ENCODE assay signal across 8 cellular contexts in the genomic region with DNA sequence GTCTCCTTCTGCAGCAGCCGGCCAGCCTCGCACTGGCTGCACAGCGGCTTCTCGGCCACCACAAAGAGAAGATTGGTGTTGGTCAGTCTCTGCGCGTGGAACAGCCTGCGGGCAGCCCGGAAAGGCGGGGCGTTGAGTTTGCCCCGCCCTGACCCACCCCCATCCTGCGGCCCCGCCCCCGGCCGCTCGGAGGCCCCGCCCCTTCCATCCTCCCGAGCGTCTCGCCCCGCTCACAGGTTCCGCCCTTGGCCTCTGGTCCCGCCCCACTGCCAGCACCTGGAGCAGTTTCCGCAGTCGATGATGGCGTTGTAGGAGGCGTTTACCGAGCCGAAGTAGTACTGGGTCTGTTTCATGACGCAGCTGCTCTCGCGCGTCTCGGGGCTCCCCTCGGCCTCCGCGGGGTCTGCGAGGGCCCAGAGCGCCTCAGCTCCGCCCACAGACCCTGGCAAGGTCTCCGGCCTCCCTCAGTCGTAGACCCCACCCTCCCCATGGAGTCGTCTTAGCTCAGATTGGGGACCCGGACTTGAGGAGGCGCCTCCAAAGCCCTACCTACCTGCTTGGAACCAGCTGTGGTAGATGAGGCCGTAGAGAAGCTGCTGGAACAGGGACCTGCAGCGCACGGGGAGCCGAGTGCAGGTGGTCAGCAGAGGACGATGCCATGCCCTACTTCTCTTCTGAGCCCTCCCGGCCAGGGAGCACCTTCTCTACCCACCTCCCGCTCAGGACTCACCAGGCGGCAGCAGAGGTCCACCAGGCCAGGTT. TPM values are rescaled to one million over a fixed set of nuclear protein-coding genes. Genes with fewer than 3 reads are reported as not detected.
A peak's percentile ranks its signal among the peaks of the same experiment; 100 is the strongest.
DNase-seq lines count a peak whose midpoint lies in the region; ATAC-seq and TF ChIP-seq lines count a peak whose summit lies in the region.

No MANE protein-coding gene starts in this region.

- H3K9me3 ChIP-seq in esophagus muscularis mucosa = no peaks in the 10 kb centered on the region
- H3K9me3 ChIP-seq in naive thymus-derived CD4-positive, alpha-beta T cell (ENCODE audit: control insufficient read depth in 2 of 3, low read length in 3 of 3) = no peaks in the 10 kb centered on the region

- no peaks in the 10 kb centered on the region for H3K27me3 ChIP-seq in esophagus muscularis mucosa
- H3K27me3 ChIP-seq in naive thymus-derived CD4-positive, alpha-beta T cell (ENCODE audit: control insufficient read depth in 2 of 2, insufficient read depth in 2 of 2, low read length in 2 of 2) = no peaks in the 10 kb centered on the region

- no peaks in the 10 kb centered on the region for H3K9me3 Mint-ChIP-seq in naive thymus-derived CD4-positive, alpha-beta T cell
- H3K9me3 Mint-ChIP-seq in stimulated activated effector memory CD8-positive, alpha-beta T cell treated with anti-CD3 and anti-CD28 coated beads, Interleukin-12 subunit alpha, Interleukin-12 subunit beta, amount 100 ng/mL, for 72 hours = no peaks in the 10 kb centered on the region

- H3K27ac Mint-ChIP-seq in naive thymus-derived CD4-positive, alpha-beta T cell = peak overlapping the region; percentile 87 to 97 (median 94)
- peak overlapping the region; percentile 87 for H3K27ac Mint-ChIP-seq in stimulated activated effector memory CD8-positive, alpha-beta T cell treated with anti-CD3 and anti-CD28 coated beads, Interleukin-12 subunit alpha, Interleukin-12 subunit beta, amount 100 ng/mL, for 72 hours

- H3K36me3 Mint-ChIP-seq in naive thymus-derived CD4-positive, alpha-beta T cell = no peaks in the 10 kb centered on the region
- peaks cover 5% of the 10 kb centered on the region for H3K36me3 Mint-ChIP-seq in stimulated activated effector memory CD8-positive, alpha-beta T cell treated with anti-CD3 and anti-CD28 coated beads, Interleukin-12 subunit alpha, Interleukin-12 subunit beta, amount 100 ng/mL, for 72 hours

- WGBS in esophagus muscularis mucosa = 50% methylated on average over 27 of the region's 53 CpGs

- peak overlapping the region; percentile 56 to 79 (median 72) for H3K27ac ChIP-seq in esophagus muscularis mucosa (replicated peaks in 1 of 4)
- H3K27ac ChIP-seq in naive thymus-derived CD4-positive, alpha-beta T cell (ENCODE audit: low read depth, low read length) = peak overlapping the region; percentile 95

- intact Hi-C loops in esophagus muscularis mucosa (cut with DNase I) = no loop called here
- intact Hi-C loops in naive thymus-derived CD4-positive, alpha-beta T cell (cut with micrococcal nuclease) = loop anchor here (1.0 to 2.0 kb wide), 13 partner anchors 14 to 1026 kb away; a partner anchor contains a TSS

- H3K4me3 ChIP-seq in esophagus muscularis mucosa = peak overlapping the region; percentile 58 to 84 (median 64)
- peak overlapping the region; percentile 99 for H3K4me3 ChIP-seq in naive thymus-derived CD4-positive, alpha-beta T cell (ENCODE audit: low read length)

- CTCF ChIA-PET in naive thymus-derived CD4-positive, alpha-beta T cell (lab: Charles Lee) = interaction anchor here (0.7 to 1.1 kb wide), 4 partner anchors 17 to 174 kb away, joined by 3 to 4 read pairs (median 3); a partner anchor contains a TSS

- no peak for TF ChIP-seq EP300 in esophagus muscularis mucosa (IDR thresholded peaks at IDR 0.05)

- peak overlapping the region; percentile 82 to 93 (median 90) for H3K4me3 Mint-ChIP-seq in naive thymus-derived CD4-positive, alpha-beta T cell
- peak overlapping the region; percentile 79 for H3K4me3 Mint-ChIP-seq in stimulated activated effector memory CD8-positive, alpha-beta T cell treated with anti-CD3 and anti-CD28 coated beads, Interleukin-12 subunit alpha, Interleukin-12 subunit beta, amount 100 ng/mL, for 72 hours

- H3K36me3 ChIP-seq in esophagus muscularis mucosa = no peaks in the 10 kb centered on the region
- H3K36me3 ChIP-seq in naive thymus-derived CD4-positive, alpha-beta T cell (ENCODE audit: control insufficient read depth in 2 of 3, insufficient read depth in 3 of 3, low read length in 3 of 3) = no peaks in the 10 kb centered on the region

- TF ChIP-seq CTCF in esophagus muscularis mucosa (IDR thresholded peaks at IDR 0.05) = no peak

- ATAC-seq in HG03025 (IDR thresholded peaks at IDR 0.05; ENCODE audit: low FRiP score, unreplicated experiment) = peak; percentile 90
- peak; percentile 97 for ATAC-seq in naive thymus-derived CD4-positive, alpha-beta T cell
- ATAC-seq in stimulated activated effector memory CD8-positive, alpha-beta T cell treated with anti-CD3 and anti-CD28 coated beads, Interleukin-12 subunit alpha, Interleukin-12 subunit beta, amount 100 ng/mL, for 72 hours = peak; percentile 96

- TF ChIP-seq POLR2A in esophagus muscularis mucosa (IDR thresholded peaks at IDR 0.05; ENCODE audit: low read depth) = no peak

- H3K27me3 Mint-ChIP-seq in naive thymus-derived CD4-positive, alpha-beta T cell = no peaks in the 10 kb centered on the region

- POLR2A ChIA-PET in naive thymus-derived CD4-positive, alpha-beta T cell (lab: Charles Lee) = interaction anchor here (0.6 to 28.0 kb wide), 12 partner anchors 8 to 1020 kb away, joined by 3 to 656 read pairs (median 6); a partner anchor contains a TSS

- H3K4me1 ChIP-seq in esophagus muscularis mucosa = peaks cover 14 to 23% (median 21%) of the 10 kb centered on the region in 4 donors
- peaks cover 13 to 18% of the 10 kb centered on the region in 2 donors for H3K4me1 ChIP-seq in naive thymus-derived CD4-positive, alpha-beta T cell (ENCODE audit: control insufficient read depth in 2 of 2, insufficient read depth in 2 of 2, low read length in 2 of 2)

- DNase-seq in DMS53 (lab: John Stamatoyannopoulos, UW) (peak; percentile 5), DMS53 treated with DMSO at 0.1 percent for 48 hours (lab: John Stamatoyannopoulos, UW; ENCODE audit: unreplicated experiment) (no peak), NCI-H82 treated with DMSO at 0.1 percent for 48 hours (lab: John Stamatoyannopoulos, UW; ENCODE audit: unreplicated experiment) (peak; percentile 16), activated T-cell treated with anti-CD3 and anti-CD28 coated beads for 48 hours (ENCODE audit: low read depth) (peak; percentile 91), esophagus muscularis mucosa (ENCODE audit: extremely low spot score) (peak; percentile 94)
- peak; percentile 82 to 96 (median 94) for DNase-seq in naive thymus-derived CD4-positive, alpha-beta T cell
- DNase-seq in stimulated activated effector memory CD8-positive, alpha-beta T cell treated with anti-CD3 and anti-CD28 coated beads, Interleukin-12 subunit alpha, Interleukin-12 subunit beta, amount 100 ng/mL, for 72 hours (ENCODE audit: low spot score in 2 of 2) = peak; percentile 74 to 93

- peaks cover 8 to 36% (median 20%) of the 10 kb centered on the region in 7 donors for H3K4me1 Mint-ChIP-seq in naive thymus-derived CD4-positive, alpha-beta T cell
- peaks cover 41% of the 10 kb centered on the region for H3K4me1 Mint-ChIP-seq in stimulated activated effector memory CD8-positive, alpha-beta T cell treated with anti-CD3 and anti-CD28 coated beads, Interleukin-12 subunit alpha, Interleukin-12 subunit beta, amount 100 ng/mL, for 72 hours

RNA-seq across cellular contexts. Expression of a gene that starts 5.9 kb away (rescaled TPM):
- 10 to 100 TPM; 37.0 to 85.6 (median 66.3) TPM for total RNA-seq in esophagus muscularis mucosa
- 10 to 100 TPM; 17.7 to 32.4 (median 19.9) TPM for total RNA-seq in naive thymus-derived CD4-positive, alpha-beta T cell
- 10 to 100 TPM; 26.0 to 40.9 TPM for polyA plus RNA-seq in naive thymus-derived CD4-positive, alpha-beta T cell

RNA-seq across cellular contexts. Expression of a gene that starts 14.6 kb away (rescaled TPM):
- 10 to 100 TPM in 1 of 4 donors, 1 to 10 TPM in 3; 5.4 to 12.4 (median 8.1) TPM for total RNA-seq in esophagus muscularis mucosa
- total RNA-seq in naive thymus-derived CD4-positive, alpha-beta T cell = 10 to 100 TPM; 23.3 to 42.6 (median 32.8) TPM
- 10 to 100 TPM; 42.4 to 52.9 TPM for polyA plus RNA-seq in naive thymus-derived CD4-positive, alpha-beta T cell

RNA-seq across cellular contexts. Expression of a gene that starts 14.7 kb away (rescaled TPM):
- total RNA-seq in esophagus muscularis mucosa = 10 to 100 TPM; 10.4 to 16.7 (median 14.2) TPM
- 10 to 100 TPM; 35.3 to 48.9 (median 47.7) TPM for total RNA-seq in naive thymus-derived CD4-positive, alpha-beta T cell
- polyA plus RNA-seq in naive thymus-derived CD4-positive, alpha-beta T cell = 10 to 100 TPM; 27.2 to 36.2 TPM

RNA-seq across cellular contexts. Expression of a gene that starts 19.7 kb away (rescaled TPM):
- total RNA-seq in esophagus muscularis mucosa = under 1 TPM in 3 of 4 donors, not detected in 1; 0.50 to 0.57 (median 0.52) TPM
- total RNA-seq in naive thymus-derived CD4-positive, alpha-beta T cell = 1 to 10 TPM in 4 of 5 experiments, under 1 TPM in 1; 0.91 to 3.8 (median 2.8) TPM
- polyA plus RNA-seq in naive thymus-derived CD4-positive, alpha-beta T cell = under 1 TPM; 0.07 to 0.30 TPM

RNA-seq across cellular contexts. Expression of a gene that starts 24.6 kb away (rescaled TPM):
- total RNA-seq in esophagus muscularis mucosa = 10 to 100 TPM; 28.7 to 44.2 (median 33.2) TPM
- total RNA-seq in naive thymus-derived CD4-positive, alpha-beta T cell = 100 to 1,000 TPM in 1 of 5 experiments, 10 to 100 TPM in 4; 39.4 to 105 (median 69.6) TPM
- 10 to 100 TPM; 32.7 to 47.9 TPM for polyA plus RNA-seq in naive thymus-derived CD4-positive, alpha-beta T cell
